ENCODE assay signal across 8 cellular contexts in the genomic region with DNA sequence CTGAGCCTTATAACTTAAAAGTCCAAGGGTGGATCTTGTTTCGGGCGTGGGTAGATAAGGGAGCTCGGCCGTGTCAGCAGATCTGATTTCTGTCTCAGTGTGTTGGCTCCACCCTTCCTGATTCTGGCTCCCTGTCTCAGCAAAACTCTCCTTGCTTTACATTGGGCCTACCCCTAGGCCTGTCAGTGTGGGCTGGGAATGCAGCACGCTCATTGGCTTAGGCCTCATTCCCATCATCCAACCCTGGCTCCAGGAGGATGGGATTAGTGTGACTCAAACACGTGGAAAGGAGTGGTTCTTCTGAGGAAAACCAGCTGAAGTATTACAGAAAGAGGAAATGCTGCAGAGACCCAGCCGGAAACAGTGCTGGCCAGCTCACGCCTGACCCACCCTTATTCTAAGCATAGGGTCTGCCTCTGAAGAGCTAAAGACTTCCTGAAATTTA. TPM values are rescaled to one million over a fixed set of nuclear protein-coding genes. Genes with fewer than 3 reads are reported as not detected.
DNase-seq lines count a peak whose midpoint lies in the region; ATAC-seq and TF ChIP-seq lines count a peak whose summit lies in the region.

No MANE protein-coding gene starts in this region.

- H3K27me3 Mint-ChIP-seq in activated naive CD4-positive, alpha-beta T cell treated with anti-CD3 and anti-CD28 coated beads, Interleukin-2, amount 10 ng/mL, durations not matched to agents 7 days and 5 days, result no peaks in the 10 kb centered on the region

- H3K36me3 ChIP-seq in DOHH2 (ENCODE audit: control insufficient read depth, low read length), result no peaks in the 10 kb centered on the region

- no peaks in the 10 kb centered on the region for H3K79me2 ChIP-seq in DOHH2 (ENCODE audit: control insufficient read depth, low read length)

- H3K27me3 ChIP-seq in DOHH2 (ENCODE audit: control insufficient read depth, low read length), result 0 out of 2 replicates have a peak, but pooled peaks cover 2% of the 10 kb centered on the region

- ATAC-seq in GM21528 (IDR thresholded peaks at IDR 0.05; ENCODE audit: low FRiP score, unreplicated experiment), result peak; percentile 88
- ATAC-seq in left cardiac atrium, result peak; percentile 99 to 100
- no peak for ATAC-seq in HG02973 (IDR thresholded peaks at IDR 0.05; ENCODE audit: unreplicated experiment)

- H3K27ac Mint-ChIP-seq in activated naive CD4-positive, alpha-beta T cell treated with anti-CD3 and anti-CD28 coated beads, Interleukin-2, amount 10 ng/mL, durations not matched to agents 7 days and 5 days, result peak overlapping the region; percentile 24

- peak overlapping the region; percentile 21 for H3K4me2 ChIP-seq in DOHH2 (ENCODE audit: low read length)

- no peaks in the 10 kb centered on the region for H3F3A ChIP-seq in DOHH2 (ENCODE audit: control insufficient read depth, insufficient read depth)

- H3K4me1 Mint-ChIP-seq in activated naive CD4-positive, alpha-beta T cell treated with anti-CD3 and anti-CD28 coated beads, Interleukin-2, amount 10 ng/mL, durations not matched to agents 7 days and 5 days, result peaks cover 31% of the 10 kb centered on the region

- peak overlapping the region; percentile 41 for H3K4me3 Mint-ChIP-seq in activated naive CD4-positive, alpha-beta T cell treated with anti-CD3 and anti-CD28 coated beads, Interleukin-2, amount 10 ng/mL, durations not matched to agents 7 days and 5 days

- no peaks in the 10 kb centered on the region for H3K9me3 ChIP-seq in DOHH2 (ENCODE audit: control insufficient read depth, insufficient read depth, low read length)

- no peaks in the 10 kb centered on the region for H3K36me3 Mint-ChIP-seq in activated naive CD4-positive, alpha-beta T cell treated with anti-CD3 and anti-CD28 coated beads, Interleukin-2, amount 10 ng/mL, durations not matched to agents 7 days and 5 days

- DNase-seq in KBM-7 (peak; percentile 94), left cardiac atrium (peak; percentile 71), pulmonary artery endothelial cell (ENCODE audit: low read depth, low spot score) (peak; percentile 83), NCI-H2029 treated with DMSO at 0.1 percent for 48 hours (lab: John Stamatoyannopoulos, UW) (no peak)
- peak; percentile 22 for DNase-seq in activated naive CD4-positive, alpha-beta T cell treated with anti-CD3 and anti-CD28 coated beads, Interleukin-2, amount 10 ng/mL, durations not matched to agents 7 days and 5 days

- CTCF ChIA-PET in activated naive CD4-positive, alpha-beta T cell treated with anti-CD3 and anti-CD28 coated beads, Interleukin-2, amount 10 ng/mL, durations not matched to agents 7 days and 5 days (lab: Charles Lee), result interaction anchor here (0.6 to 1.3 kb wide), 6 partner anchors 9 to 42 kb away, joined by 3 to 5 read pairs (median 3); no protein-coding TSS in a partner anchor

- H3K4me1 ChIP-seq in DOHH2 (ENCODE audit: control insufficient read depth, low read length), result peaks cover 10% of the 10 kb centered on the region

- in situ Hi-C loops in KBM-7 (cut with MboI; ENCODE audit: low pct_unique_long_range_greater_than_20kb, low sequenced_read_pairs), result no loop called here

- peaks cover 5% of the 10 kb centered on the region for H3K9me3 Mint-ChIP-seq in activated naive CD4-positive, alpha-beta T cell treated with anti-CD3 and anti-CD28 coated beads, Interleukin-2, amount 10 ng/mL, durations not matched to agents 7 days and 5 days

- TF ChIP-seq CTCF in DOHH2 (IDR thresholded peaks at IDR 0.05; ENCODE audit: low read depth, low read length, poor library complexity, severe bottlenecking), result no peak

- H3K27ac ChIP-seq in DOHH2 (ENCODE audit: low read depth, low read length), result no peak overlapping the region

- H3K9me2 ChIP-seq in DOHH2 (replicated peaks; ENCODE audit: control insufficient read depth, low read length), result no peaks in the 10 kb centered on the region

- H4K20me1 ChIP-seq in DOHH2 (ENCODE audit: control insufficient read depth, insufficient read depth, low read depth, low read length), result no peaks in the 10 kb centered on the region

- intact Hi-C loops in left cardiac atrium (cut with DNase I), result no loop called here

- H3K4me3 ChIP-seq in DOHH2 (ENCODE audit: low read length), result peak overlapping the region; percentile 7; the same call in 1 of the 2 replicates

RNA-seq across cellular contexts. Expression of gene ZFAND5, which starts 59.9 kb away (rescaled TPM):
- total RNA-seq in left cardiac atrium (100 to 1,000 TPM; 151 to 176 TPM), pulmonary artery endothelial cell (119 and 129 TPM in 2 replicates)
